Comparison of ENCODE assay signal across 21 cellular contexts in genomic region chr3:69607466-69608035, GRCh38.
DNase-seq lines count a peak whose midpoint lies in the region; ATAC-seq and TF ChIP-seq lines count a peak whose summit lies in the region.
"Had no signal": no experiment of that assay in that cellular context is flagged by ENCODE, and none has a peak within 500 bp of the region (broad histone marks: within the 10 kb centered on the region; RNA-seq: fewer than 3 reads in every experiment).

No MANE protein-coding gene starts in this region.

- H3K27me3 ChIP-seq in left ventricle myocardium inferior (ENCODE audit: low read depth) (no peaks in the 10 kb centered on the region), right atrium auricular region (no peaks in the 10 kb centered on the region), upper lobe of right lung (no peaks in the 10 kb centered on the region)
- H3K27me3 ChIP-seq: BE2C; BLaER1 treated with 17β-estradiol and CSF1 and Interleukin-3, amounts not matched to agents 10 nM and 100 nM had no signal

- no peaks in the 10 kb centered on the region for H3K4me1 ChIP-seq in left ventricle myocardium inferior
- no peaks in the 10 kb centered on the region for H3K4me1 ChIP-seq in right atrium auricular region
- H3K4me1 ChIP-seq in upper lobe of right lung, result no peaks in the 10 kb centered on the region
- H3K4me1 ChIP-seq: A549; BE2C; BLaER1 treated with 17β-estradiol and CSF1 and Interleukin-3, amounts not matched to agents 10 nM and 100 nM had no signal

- H3K9me3 ChIP-seq in left ventricle myocardium inferior (replicated peaks), result no peaks in the 10 kb centered on the region
- H3K9me3 ChIP-seq in right atrium auricular region, result no peaks in the 10 kb centered on the region
- H3K9me3 ChIP-seq in upper lobe of right lung, result no peaks in the 10 kb centered on the region
- H3K9me3 ChIP-seq: A549, BE2C had no signal

- intact Hi-C loops in Right ventricle myocardium inferior (cut with DNase I), result no loop called here
- intact Hi-C loops in left ventricle myocardium inferior (cut with micrococcal nuclease), result no loop called here
- intact Hi-C loops in left ventricle myocardium superior (cut with micrococcal nuclease), result no loop called here
- intact Hi-C loops in upper lobe of right lung (cut with DNase I), result no loop called here
- intact Hi-C loops in lower leg skin (cut with DNase I; ENCODE audit: low total_unique reads), result no loop called here

- 78 to 80% methylated on average over 4 of the region's 4 CpGs for WGBS in lower leg skin, 2 donors

- peak; percentile 78 for ATAC-seq in Right ventricle myocardium inferior
- ATAC-seq in left ventricle myocardium superior, result peak; percentile 41
- no peak for ATAC-seq in upper lobe of right lung
- ATAC-seq: A549, GM23338, HCT116 had no signal

- H3K36me3 ChIP-seq in left ventricle myocardium inferior (no peaks in the 10 kb centered on the region), right atrium auricular region (no peaks in the 10 kb centered on the region), upper lobe of right lung (no peaks in the 10 kb centered on the region)
- H3K36me3 ChIP-seq: BE2C; BLaER1 treated with 17β-estradiol and CSF1 and Interleukin-3, amounts not matched to agents 10 nM and 100 nM had no signal

- no peak for TF ChIP-seq POLR2A in lower leg skin (IDR thresholded peaks at IDR 0.05)

- H3K27ac ChIP-seq in left ventricle myocardium inferior (replicated peaks), result no peak overlapping the region
- H3K27ac ChIP-seq in right atrium auricular region, result no peak overlapping the region
- H3K27ac ChIP-seq in upper lobe of right lung, result peak overlapping the region; percentile 15
- H3K27ac ChIP-seq: A549; BLaER1 treated with 17β-estradiol and CSF1 and Interleukin-3, amounts not matched to agents 10 nM and 100 nM had no signal

- TF ChIP-seq CTCF in left ventricle myocardium inferior (IDR thresholded peaks at IDR 0.05; ENCODE audit: borderline replicate concordance) (no peak), right atrium auricular region (IDR thresholded peaks at IDR 0.05) (no peak), upper lobe of right lung (IDR thresholded peaks at IDR 0.05) (no peak), lower leg skin (IDR thresholded peaks at IDR 0.05) (no peak)

- DNase-seq in Right ventricle myocardium inferior (ENCODE audit: missing footprints), result no peak
- no peak for DNase-seq in left ventricle myocardium inferior
- DNase-seq in left ventricle myocardium superior, result no peak
- DNase-seq in right atrium auricular region (ENCODE audit: low spot score), result no peak
- DNase-seq in upper lobe of right lung, result no peak
- no peak for DNase-seq in lower leg skin (ENCODE audit: low spot score in 2 of 2)
- DNase-seq: 8988T; ACHN; AML-193; BE2C; Calu3; CD4-positive, alpha-beta T cell; COR-L47; DMS53; DMS79 treated with DMSO at 0.1 percent for 48 hours; GF-D8; H9 had no signal

- H3K4me3 ChIP-seq in left ventricle myocardium inferior (no peak overlapping the region), right atrium auricular region (no peak overlapping the region), upper lobe of right lung (no peak overlapping the region), lower leg skin (ENCODE audit: low read depth, poor library complexity, severe bottlenecking) (no peak overlapping the region)
- H3K4me3 ChIP-seq: A549; BLaER1 treated with 17β-estradiol and CSF1 and Interleukin-3, amounts not matched to agents 10 nM and 100 nM; GM23338 had no signal
